In the genomic region with DNA sequence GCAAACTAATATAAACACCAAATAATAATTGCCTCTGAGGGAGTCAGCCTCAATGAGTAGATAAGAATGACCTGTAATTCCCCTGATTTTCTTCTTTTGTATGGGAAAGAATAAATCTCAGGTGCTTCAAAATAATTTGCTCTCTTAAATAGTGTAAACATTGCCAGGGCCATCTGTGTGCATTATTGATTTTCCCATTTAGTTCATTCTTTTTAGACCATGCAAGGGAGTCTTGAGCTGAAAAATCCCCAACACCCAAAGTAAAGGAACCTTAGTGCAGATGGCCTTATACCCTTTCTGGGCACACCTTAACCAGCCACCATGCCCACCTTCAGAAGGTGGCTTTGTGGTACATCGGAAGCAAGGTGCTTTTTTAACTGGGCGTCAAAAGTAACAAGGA, we compare ENCODE assay signal across 16 cellular contexts.
DNase-seq lines count a peak whose midpoint lies in the region; ATAC-seq and TF ChIP-seq lines count a peak whose summit lies in the region.
"Had no signal": no experiment of that assay in that cellular context is flagged by ENCODE, and none has a peak within 500 bp of the region (broad histone marks: within the 10 kb centered on the region; RNA-seq: fewer than 3 reads in every experiment).

No MANE protein-coding gene starts in this region.

- H3K9me2 ChIP-seq in PC-9 (ENCODE audit: insufficient read depth), result no peaks in the 10 kb centered on the region

- POLR2A ChIA-PET in PC-9 (lab: Charles Lee; ENCODE audit: unreplicated experiment), result no interaction called here

- intact Hi-C loops in PC-9 (cut with micrococcal nuclease; ENCODE audit: unreplicated experiment), result no loop called here

- DNase-seq in NCI-H146 (lab: John Stamatoyannopoulos, UW), result peak; percentile 6
- DNase-seq in NCI-H146 treated with DMSO at 0.1 percent for 48 hours (lab: John Stamatoyannopoulos, UW; ENCODE audit: unreplicated experiment), result no peak
- DNase-seq in NCI-H748 (lab: John Stamatoyannopoulos, UW; ENCODE audit: unreplicated experiment), result peak; percentile 89
- peak; percentile 58 for DNase-seq in NCI-H774 (lab: John Stamatoyannopoulos, UW)
- DNase-seq in PC-9, result no peak
- DNase-seq: Caco-2; CD4-positive, CD25-positive, alpha-beta regulatory T cell; CD8-positive, alpha-beta T cell; DMS53; DND-41; GOT3; HFFc6 had no signal

- H3F3A ChIP-seq in PC-9 (ENCODE audit: insufficient read depth, low read depth), result no peaks in the 10 kb centered on the region

- BruUV-seq in PC-9 (replicated peaks; lab: Mats Ljungman, UMichigan), result no TSS peak

- no peak for ATAC-seq in HG02870 (IDR thresholded peaks at IDR 0.05; ENCODE audit: unreplicated experiment)
- ATAC-seq: CD8-positive, alpha-beta T cell had no signal

- H2AFZ ChIP-seq in PC-9, result no peak overlapping the region

- H3K27ac ChIP-seq in PC-9, result no peak overlapping the region
- H3K27ac ChIP-seq: BLaER1, C4-2B had no signal

- H3K79me2 ChIP-seq in PC-9 (ENCODE audit: low read depth), result no peaks in the 10 kb centered on the region

- no peaks in the 10 kb centered on the region for H3K36me3 ChIP-seq in PC-9 (ENCODE audit: low read depth)
- H3K36me3 ChIP-seq: BLaER1, HAP-1 had no signal

- H3K4me1 ChIP-seq in PC-9 (replicated peaks; ENCODE audit: insufficient read depth), result no peaks in the 10 kb centered on the region
- H3K4me1 ChIP-seq: BLaER1, Caco-2, HAP-1 had no signal

- CTCF ChIA-PET in PC-9 (lab: Charles Lee), result no interaction called here

- no peaks in the 10 kb centered on the region for H4K20me1 ChIP-seq in PC-9 (ENCODE audit: insufficient read depth)
- H4K20me1 ChIP-seq: BLaER1 had no signal

- no peak overlapping the region for H3K4me2 ChIP-seq in PC-9
- H3K4me2 ChIP-seq: BLaER1 had no signal

- H3K27me3 ChIP-seq in PC-9 (ENCODE audit: insufficient read depth, low read depth), result peaks cover 22% of the 10 kb centered on the region
- H3K27me3 ChIP-seq: BLaER1 had no signal

- TF ChIP-seq CTCF in PC-9 (conservative IDR thresholded peaks at IDR 0.05), result no peak

- no peak overlapping the region for H3K4me3 ChIP-seq in PC-9
- H3K4me3 ChIP-seq: BLaER1, HAP-1 had no signal

- no peaks in the 10 kb centered on the region for H3K9me3 ChIP-seq in PC-9 (ENCODE audit: insufficient read depth, low read depth)
- H3K9me3 ChIP-seq: Caco-2, HAP-1 had no signal

Comparison
In these comparisons a context has a peak if more than half of its experiments do, and no peak if none do; other contexts are left out.
1. DNase-seq: peak in NCI-H146 (single experiment), NCI-H748 (single experiment) and NCI-H774 (single experiment); none in NCI-H146 treated with DMSO at 0.1 percent for 48 hours (single experiment) and PC-9 (0 of 2).